In the genomic region with DNA sequence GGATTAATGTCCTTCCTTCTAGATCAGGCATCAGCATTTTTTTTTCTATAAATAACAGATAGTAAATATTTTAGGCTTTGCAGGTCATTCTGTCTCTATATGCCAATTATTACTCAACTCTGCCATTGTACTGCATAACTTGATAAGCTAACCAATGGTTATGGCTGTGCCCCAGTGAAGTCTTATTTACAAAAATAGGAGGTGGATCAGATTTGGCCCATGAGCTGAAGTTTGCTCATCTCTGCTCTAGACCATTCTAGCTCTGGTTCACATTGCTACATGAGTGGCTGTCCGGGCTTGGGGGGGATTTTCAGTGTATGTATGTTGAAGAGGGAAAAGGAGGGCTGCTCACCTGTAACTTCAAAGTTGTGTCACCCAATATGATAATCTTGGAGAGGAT, we compare ENCODE assay signal across 21 cellular contexts. TPM values are rescaled to one million over a fixed set of nuclear protein-coding genes. Genes with fewer than 3 reads are reported as not detected.
DNase-seq lines count a peak whose midpoint lies in the region; FAIRE-seq and TF ChIP-seq lines count a peak whose summit lies in the region.
"Had no signal": no experiment of that assay in that cellular context is flagged by ENCODE, and none has a peak within 500 bp of the region (broad histone marks: within the 10 kb centered on the region; RNA-seq: fewer than 3 reads in every experiment).

No MANE protein-coding gene starts in this region.

- H3K36me3 ChIP-seq in astrocyte (ENCODE audit: insufficient read depth, low read length): peaks cover 9% of the 10 kb centered on the region
- H3K36me3 ChIP-seq in suprapubic skin: peaks cover 46% of the 10 kb centered on the region
- H3K36me3 ChIP-seq: HAP-1 had no signal

- H3K9me3 ChIP-seq in astrocyte (ENCODE audit: insufficient read depth, low read depth, low read length): no peaks in the 10 kb centered on the region
- H3K9me3 ChIP-seq in suprapubic skin: no peaks in the 10 kb centered on the region
- H3K9me3 ChIP-seq: HAP-1 had no signal

- no peak for TF ChIP-seq POLR2A in suprapubic skin (IDR thresholded peaks at IDR 0.05)

- DNase-seq in activated naive CD4-positive, alpha-beta T cell treated with anti-CD3 and anti-CD28 coated beads, Interleukin-2, amount 10 ng/mL, durations not matched to agents 7 days and 5 days: peak; percentile 7
- no peak for DNase-seq in activated naive CD4-positive, alpha-beta T cell treated with Interleukin-2 at 50 U/mL for 16 hours
- DNase-seq in astrocyte (ENCODE audit: low read depth) (no peak), neural crest cell (ENCODE audit: low read depth, low spot score) (no peak), suprapubic skin (ENCODE audit: low spot score in 2 of 2) (peak; percentile 26 to 35), NCI-H2171 treated with DMSO at 0.1 percent for 48 hours (lab: John Stamatoyannopoulos, UW) (no peak), GM03348 (ENCODE audit: low spot score) (no peak), GM10248 (ENCODE audit: extremely low spot score) (no peak)
- DNase-seq: 8988T; Calu3; CD8-positive, alpha-beta T cell; DMS79 treated with DMSO at 0.1 percent for 48 hours; GM23248 had no signal

- H3K4me3 ChIP-seq in astrocyte (ENCODE audit: insufficient read depth, low read depth, low read length) (no peak overlapping the region), suprapubic skin (no peak overlapping the region)
- H3K4me3 ChIP-seq: BLaER1 treated with 17β-estradiol and CSF1 and Interleukin-3, amounts not matched to agents 10 nM and 100 nM; GM23248; HAP-1 had no signal

- POLR2A ChIA-PET in GM10248 (lab: Yijun Ruan, JAX): no interaction called here

- H3K27ac Mint-ChIP-seq in activated naive CD4-positive, alpha-beta T cell treated with anti-CD3 and anti-CD28 coated beads, Interleukin-2, amount 10 ng/mL, durations not matched to agents 7 days and 5 days: no peak overlapping the region
- H3K27ac Mint-ChIP-seq in astrocyte (ENCODE audit: unreplicated experiment): no peak overlapping the region
- H3K27ac Mint-ChIP-seq in neural crest cell (ENCODE audit: unreplicated experiment): peak overlapping the region; percentile 69
- H3K27ac Mint-ChIP-seq: B cell; CD8-positive, alpha-beta T cell had no signal

- H3K4me3 Mint-ChIP-seq in activated naive CD4-positive, alpha-beta T cell treated with anti-CD3 and anti-CD28 coated beads, Interleukin-2, amount 10 ng/mL, durations not matched to agents 7 days and 5 days: no peak overlapping the region
- H3K4me3 Mint-ChIP-seq in astrocyte (ENCODE audit: unreplicated experiment): peak overlapping the region; percentile 34
- H3K4me3 Mint-ChIP-seq in neural crest cell: no peak overlapping the region
- H3K4me3 Mint-ChIP-seq: B cell; CD8-positive, alpha-beta T cell had no signal

- no peak for TF ChIP-seq EP300 in suprapubic skin (IDR thresholded peaks at IDR 0.05)

- 88% methylated on average over 1 of the region's 1 CpG for WGBS in suprapubic skin

- H2AFZ ChIP-seq in astrocyte (ENCODE audit: low read depth, low read length): no peak overlapping the region
- H2AFZ ChIP-seq: GM23248 had no signal

- TF ChIP-seq CTCF in astrocyte (IDR thresholded peaks at IDR 0.05; ENCODE audit: insufficient read depth, low read depth, low read length): no peak
- TF ChIP-seq CTCF in neural crest cell (conservative IDR thresholded peaks at IDR 0.05): no peak
- no peak for TF ChIP-seq CTCF in suprapubic skin (IDR thresholded peaks at IDR 0.05)
- TF ChIP-seq CTCF in GM10248 (IDR thresholded peaks at IDR 0.05; ENCODE audit: control extremely low read depth, extremely low read depth, low read depth, missing control alignments): no peak

- CTCF ChIA-PET in activated naive CD4-positive, alpha-beta T cell treated with anti-CD3 and anti-CD28 coated beads, Interleukin-2, amount 10 ng/mL, durations not matched to agents 7 days and 5 days (lab: Charles Lee): interaction anchor here (1.0 to 1.9 kb wide), 3 partner anchors 9 to 73 kb away, joined by 3 to 6 read pairs (median 5); no protein-coding TSS in a partner anchor
- CTCF ChIA-PET in GM10248 (lab: Yijun Ruan, JAX): interaction anchor here (1.0 to 5.7 kb wide), 8 partner anchors 9 to 202 kb away, joined by 3 to 53 read pairs (median 4); partner anchors contain the start of gene RAB7B

- peaks cover 35% of the 10 kb centered on the region for H3K27me3 Mint-ChIP-seq in activated naive CD4-positive, alpha-beta T cell treated with anti-CD3 and anti-CD28 coated beads, Interleukin-2, amount 10 ng/mL, durations not matched to agents 7 days and 5 days
- H3K27me3 Mint-ChIP-seq in astrocyte (ENCODE audit: low read depth, unreplicated experiment): peaks cover 8% of the 10 kb centered on the region
- H3K27me3 Mint-ChIP-seq in neural crest cell (ENCODE audit: low read depth): no peaks in the 10 kb centered on the region

- no peak overlapping the region for H3K4me2 ChIP-seq in astrocyte (ENCODE audit: low read length)

- no peaks in the 10 kb centered on the region for H3K9me3 Mint-ChIP-seq in activated naive CD4-positive, alpha-beta T cell treated with anti-CD3 and anti-CD28 coated beads, Interleukin-2, amount 10 ng/mL, durations not matched to agents 7 days and 5 days
- H3K9me3 Mint-ChIP-seq in astrocyte (ENCODE audit: unreplicated experiment): no peaks in the 10 kb centered on the region
- H3K9me3 Mint-ChIP-seq in neural crest cell: peaks cover 11% of the 10 kb centered on the region
- H3K9me3 Mint-ChIP-seq: CD8-positive, alpha-beta T cell had no signal

- H3K4me1 ChIP-seq in astrocyte (ENCODE audit: insufficient read depth, low read length) (no peaks in the 10 kb centered on the region), suprapubic skin (peaks cover 9% of the 10 kb centered on the region)
- H3K4me1 ChIP-seq: HAP-1 had no signal

- H3K79me2 ChIP-seq in astrocyte (ENCODE audit: insufficient read depth, low read length): peaks cover 4% of the 10 kb centered on the region

- H3K27me3 ChIP-seq in astrocyte (ENCODE audit: insufficient read depth, low read length): no peaks in the 10 kb centered on the region
- no peaks in the 10 kb centered on the region for H3K27me3 ChIP-seq in suprapubic skin
- H3K27me3 ChIP-seq: BLaER1 treated with 17β-estradiol and CSF1 and Interleukin-3, amounts not matched to agents 10 nM and 100 nM had no signal

- H3K4me1 Mint-ChIP-seq in activated naive CD4-positive, alpha-beta T cell treated with anti-CD3 and anti-CD28 coated beads, Interleukin-2, amount 10 ng/mL, durations not matched to agents 7 days and 5 days: no peaks in the 10 kb centered on the region
- peaks cover 28% of the 10 kb centered on the region for H3K4me1 Mint-ChIP-seq in astrocyte (ENCODE audit: low read depth, unreplicated experiment)
- H3K4me1 Mint-ChIP-seq in neural crest cell: peaks cover 48% of the 10 kb centered on the region

- no peak overlapping the region for H3K9ac ChIP-seq in astrocyte (ENCODE audit: low read length)
- H3K9ac ChIP-seq: BLaER1 treated with 17β-estradiol and CSF1 and Interleukin-3, amounts not matched to agents 10 nM and 100 nM; GM23248 had no signal

- no peak for FAIRE-seq in astrocyte (lab: Jason Lieb, UNC)
- FAIRE-seq: GM12892, GM18507 had no signal

- H3K27ac ChIP-seq in astrocyte (ENCODE audit: low read depth, low read length): no peak overlapping the region
- no peak overlapping the region for H3K27ac ChIP-seq in suprapubic skin
- H3K27ac ChIP-seq: BLaER1 treated with 17β-estradiol and CSF1 and Interleukin-3, amounts not matched to agents 10 nM and 100 nM; GM23248 had no signal

- peaks cover 15% of the 10 kb centered on the region for H4K20me1 ChIP-seq in astrocyte (ENCODE audit: insufficient read depth, low read length)

- no peaks in the 10 kb centered on the region for H3K36me3 Mint-ChIP-seq in activated naive CD4-positive, alpha-beta T cell treated with anti-CD3 and anti-CD28 coated beads, Interleukin-2, amount 10 ng/mL, durations not matched to agents 7 days and 5 days
- H3K36me3 Mint-ChIP-seq in astrocyte (ENCODE audit: low read depth, unreplicated experiment) (peaks cover 21% of the 10 kb centered on the region), neural crest cell (ENCODE audit: low read depth) (peaks cover 11% of the 10 kb centered on the region)
- H3K36me3 Mint-ChIP-seq: CD8-positive, alpha-beta T cell had no signal

RNA-seq across cellular contexts. Expression of gene RAB7B, which starts 10.1 kb away (rescaled TPM):
- 6.6 and 8.1 TPM in 2 replicates for total RNA-seq in astrocyte
- total RNA-seq in neural crest cell: 4.4 and 4.5 TPM in 2 replicates
- total RNA-seq in suprapubic skin: 10 to 100 TPM; 21.6 to 55.5 (median 26.8) TPM
- total RNA-seq: B cell; CD8-positive, alpha-beta T cell had no signal

RNA-seq across cellular contexts. Expression of gene CTSE, which starts 30.6 kb away (rescaled TPM):
- not detected in 2 replicates for total RNA-seq in astrocyte
- not detected in 2 replicates for total RNA-seq in neural crest cell
- not detected for total RNA-seq in suprapubic skin
- total RNA-seq: B cell; CD8-positive, alpha-beta T cell; GM23248; H4 had no signal

RNA-seq across cellular contexts. Expression of gene SLC26A9, which starts 49.8 kb away (rescaled TPM):
- total RNA-seq in astrocyte: not detected in 2 replicates
- total RNA-seq in neural crest cell: 0.16 TPM in 1 of 2 replicates, not detected in the other
- total RNA-seq in suprapubic skin: 1 to 10 TPM; 5.7 to 7.2 (median 6.6) TPM
- total RNA-seq: A673; B cell; CD8-positive, alpha-beta T cell; GM23248; H4 had no signal

RNA-seq across cellular contexts. Expression of gene RHEX, which starts 59.9 kb away (rescaled TPM):
- total RNA-seq in astrocyte (not detected in 2 replicates), neural crest cell (0.48 and 0.93 TPM in 2 replicates), suprapubic skin (1 to 10 TPM in 3 of 4 donors, not detected in 1; 1.2 to 2.8 (median 1.2) TPM)
- total RNA-seq: A673; CD8-positive, alpha-beta T cell; GM23248; H4; HT-29 had no signal

Comparison
In these comparisons a context has a peak if more than half of its experiments do, and no peak if none do; other contexts are left out.
1. DNase-seq: peak in activated naive CD4-positive, alpha-beta T cell treated with anti-CD3 and anti-CD28 coated beads, Interleukin-2, amount 10 ng/mL, durations not matched to agents 7 days and 5 days (single experiment) and suprapubic skin (2 of 2); none in activated naive CD4-positive, alpha-beta T cell treated with Interleukin-2 at 50 U/mL for 16 hours (single experiment), astrocyte (single experiment), neural crest cell (single experiment), NCI-H2171 treated with DMSO at 0.1 percent for 48 hours (single experiment), GM03348 (single experiment) and GM10248 (single experiment).